Comparison of ENCODE assay signal across 25 cellular contexts in genomic region chr3:73568371-73568862, GRCh38. TPM values are rescaled to one million over a fixed set of nuclear protein-coding genes. Genes with fewer than 3 reads are reported as not detected.
DNase-seq lines count a peak whose midpoint lies in the region; TF ChIP-seq lines count a peak whose summit lies in the region.
"Had no signal": no experiment of that assay in that cellular context is flagged by ENCODE, and none has a peak within 500 bp of the region (broad histone marks: within the 10 kb centered on the region; RNA-seq: fewer than 3 reads in every experiment).

No MANE protein-coding gene starts in this region.

- H3K4me3 Mint-ChIP-seq in nephron: peak overlapping the region in 1 of 3 experiments; percentile 33
- no peak overlapping the region for H3K4me3 Mint-ChIP-seq in activated CD4-positive, alpha-beta memory T cell treated with anti-CD3 and anti-CD28 coated beads, Interleukin-2, amount 10 ng/mL, durations not matched to agents 7 days and 5 days
- H3K4me3 Mint-ChIP-seq: CD8-positive, alpha-beta T cell had no signal

- H3K4me3 ChIP-seq in esophagus muscularis mucosa: no peak overlapping the region
- no peak overlapping the region for H3K4me3 ChIP-seq in left ventricle myocardium inferior
- H3K4me3 ChIP-seq in tibial artery: no peak overlapping the region
- H3K4me3 ChIP-seq: K562, SJCRH30 had no signal

- CTCF ChIA-PET in activated CD4-positive, alpha-beta memory T cell treated with anti-CD3 and anti-CD28 coated beads, Interleukin-2, amount 10 ng/mL, durations not matched to agents 7 days and 5 days (lab: Charles Lee): no interaction called here

- peak overlapping the region; percentile 22 to 69 (median 54) for H3K27ac Mint-ChIP-seq in nephron
- no peak overlapping the region for H3K27ac Mint-ChIP-seq in activated CD4-positive, alpha-beta memory T cell treated with anti-CD3 and anti-CD28 coated beads, Interleukin-2, amount 10 ng/mL, durations not matched to agents 7 days and 5 days
- H3K27ac Mint-ChIP-seq: CD8-positive, alpha-beta T cell had no signal

- H3K9me3 Mint-ChIP-seq in nephron: no peaks in the 10 kb centered on the region
- no peaks in the 10 kb centered on the region for H3K9me3 Mint-ChIP-seq in activated CD4-positive, alpha-beta memory T cell treated with anti-CD3 and anti-CD28 coated beads, Interleukin-2, amount 10 ng/mL, durations not matched to agents 7 days and 5 days
- H3K9me3 Mint-ChIP-seq: CD8-positive, alpha-beta T cell had no signal

- TF ChIP-seq EP300 in esophagus muscularis mucosa (IDR thresholded peaks at IDR 0.05): no peak

- POLR2A ChIA-PET in activated CD4-positive, alpha-beta memory T cell treated with anti-CD3 and anti-CD28 coated beads, Interleukin-2, amount 10 ng/mL, durations not matched to agents 7 days and 5 days (lab: Charles Lee): no interaction called here

- H3K9me3 ChIP-seq in esophagus muscularis mucosa: no peaks in the 10 kb centered on the region
- no peaks in the 10 kb centered on the region for H3K9me3 ChIP-seq in left ventricle myocardium inferior (replicated peaks)
- no peaks in the 10 kb centered on the region for H3K9me3 ChIP-seq in tibial artery
- H3K9me3 ChIP-seq: SJCRH30 had no signal

- H3K27me3 Mint-ChIP-seq in nephron (ENCODE audit: low read depth): no peaks in the 10 kb centered on the region
- peaks cover 10% of the 10 kb centered on the region for H3K27me3 Mint-ChIP-seq in activated CD4-positive, alpha-beta memory T cell treated with anti-CD3 and anti-CD28 coated beads, Interleukin-2, amount 10 ng/mL, durations not matched to agents 7 days and 5 days

- peaks cover 75% of the 10 kb centered on the region for H3K4me1 Mint-ChIP-seq in nephron
- no peaks in the 10 kb centered on the region for H3K4me1 Mint-ChIP-seq in activated CD4-positive, alpha-beta memory T cell treated with anti-CD3 and anti-CD28 coated beads, Interleukin-2, amount 10 ng/mL, durations not matched to agents 7 days and 5 days

- H3K4me1 ChIP-seq in esophagus muscularis mucosa (peaks cover 57 to 83% (median 69%) of the 10 kb centered on the region in 4 donors), left ventricle myocardium inferior (peaks cover 75% of the 10 kb centered on the region), tibial artery (peaks cover 0 to 70% (median 18%) of the 10 kb centered on the region in 4 donors)
- H3K4me1 ChIP-seq: SJCRH30 had no signal

- H3K36me3 ChIP-seq in esophagus muscularis mucosa: no peaks in the 10 kb centered on the region
- no peaks in the 10 kb centered on the region for H3K36me3 ChIP-seq in left ventricle myocardium inferior
- H3K36me3 ChIP-seq in tibial artery: no peaks in the 10 kb centered on the region
- H3K36me3 ChIP-seq: SJCRH30 had no signal

- no peak for DNase-seq in esophagus muscularis mucosa (ENCODE audit: extremely low spot score)
- no peak for DNase-seq in left ventricle myocardium inferior
- DNase-seq in tibial artery: no peak
- DNase-seq in SHP77 treated with DMSO at 0.1 percent for 48 hours (lab: John Stamatoyannopoulos, UW): no peak
- no peak for DNase-seq in activated CD4-positive, alpha-beta memory T cell treated with anti-CD3 and anti-CD28 coated beads, Interleukin-2, amount 10 ng/mL, durations not matched to agents 7 days and 5 days
- no peak for DNase-seq in 8988T
- DNase-seq: ACHN; AML-193; C1 segment of cervical spinal cord; CD8-positive, alpha-beta T cell; DMS153; GOT3; HCEC 1CT; NCI-H1092 treated with DMSO at 0.1 percent for 48 hours; NCI-H1436 treated with DMSO at 0.1 percent for 48 hours; NCI-H2029; NCI-H2227 treated with DMSO at 0.1 percent for 48 hours; NCI-H510A treated with DMSO at 0.1 percent for 48 hours; NCI-H774; NK-92 treated with Interleukin-12 subunit alpha and Interleukin-12 subunit beta, amount 100 ng/mL, for 24 hours; SJCRH30 had no signal

- TF ChIP-seq CTCF in esophagus muscularis mucosa (IDR thresholded peaks at IDR 0.05): no peak
- TF ChIP-seq CTCF in left ventricle myocardium inferior (IDR thresholded peaks at IDR 0.05; ENCODE audit: borderline replicate concordance): no peak
- TF ChIP-seq CTCF in nephron (IDR thresholded peaks at IDR 0.05; ENCODE audit: unreplicated experiment in 3 of 3): no peak
- TF ChIP-seq CTCF in tibial artery (IDR thresholded peaks at IDR 0.05): no peak

- H3K27me3 ChIP-seq in esophagus muscularis mucosa (no peaks in the 10 kb centered on the region), left ventricle myocardium inferior (ENCODE audit: low read depth) (no peaks in the 10 kb centered on the region), tibial artery (no peaks in the 10 kb centered on the region)
- H3K27me3 ChIP-seq: SJCRH30 had no signal

- H3K36me3 Mint-ChIP-seq in nephron (ENCODE audit: low read depth): peaks cover 12% of the 10 kb centered on the region
- H3K36me3 Mint-ChIP-seq in activated CD4-positive, alpha-beta memory T cell treated with anti-CD3 and anti-CD28 coated beads, Interleukin-2, amount 10 ng/mL, durations not matched to agents 7 days and 5 days (ENCODE audit: low read depth): no peaks in the 10 kb centered on the region
- H3K36me3 Mint-ChIP-seq: CD8-positive, alpha-beta T cell had no signal

- WGBS in esophagus muscularis mucosa: 74% methylated on average over 5 of the region's 5 CpGs

- TF ChIP-seq POLR2A in esophagus muscularis mucosa (IDR thresholded peaks at IDR 0.05; ENCODE audit: low read depth): no peak

- intact Hi-C loops in esophagus muscularis mucosa (cut with DNase I) (no loop called here), left ventricle myocardium inferior (cut with micrococcal nuclease) (no loop called here), tibial artery (cut with DNase I; ENCODE audit: low total_unique reads) (no loop called here)

- peak overlapping the region; percentile 43 to 62 (median 52) for H3K27ac ChIP-seq in esophagus muscularis mucosa (replicated peaks in 1 of 4)
- H3K27ac ChIP-seq in left ventricle myocardium inferior (replicated peaks): peak overlapping the region; percentile 49
- peak overlapping the region; percentile 1 to 14 for H3K27ac ChIP-seq in tibial artery
- H3K27ac ChIP-seq: RWPE1, SJCRH30 had no signal

RNA-seq across cellular contexts. Expression of gene PDZRN3, which starts 56.3 kb away (rescaled TPM):
- total RNA-seq in esophagus muscularis mucosa (100 to 1,000 TPM; 149 to 314 (median 220) TPM), left ventricle myocardium inferior (114 TPM)
- total RNA-seq in activated CD4-positive, alpha-beta memory T cell treated with anti-CD3 and anti-CD28 coated beads, Interleukin-2, amount 10 ng/mL, durations not matched to agents 7 days and 5 days: not detected
- total RNA-seq: CD8-positive, alpha-beta T cell; HepG2 had no signal

Comparison
In these comparisons a context has a peak if more than half of its experiments do, and no peak if none do; other contexts are left out.
1. RNA of gene PDZRN3, which starts 56.3 kb away (total RNA-seq): 149 to 314 TPM in esophagus muscularis mucosa and 114 TPM in left ventricle myocardium inferior (single experiment); not detected in activated CD4-positive, alpha-beta memory T cell treated with anti-CD3 and anti-CD28 coated beads, Interleukin-2, amount 10 ng/mL, durations not matched to agents 7 days and 5 days; every median in the first group is over 100 times any median in the second.
2. Peak in every context shown above with its lines, with median percentiles within 50 percentile points of each other: H3K27ac ChIP-seq.